ENCODE assay signal across 22 cellular contexts in the genomic region with DNA sequence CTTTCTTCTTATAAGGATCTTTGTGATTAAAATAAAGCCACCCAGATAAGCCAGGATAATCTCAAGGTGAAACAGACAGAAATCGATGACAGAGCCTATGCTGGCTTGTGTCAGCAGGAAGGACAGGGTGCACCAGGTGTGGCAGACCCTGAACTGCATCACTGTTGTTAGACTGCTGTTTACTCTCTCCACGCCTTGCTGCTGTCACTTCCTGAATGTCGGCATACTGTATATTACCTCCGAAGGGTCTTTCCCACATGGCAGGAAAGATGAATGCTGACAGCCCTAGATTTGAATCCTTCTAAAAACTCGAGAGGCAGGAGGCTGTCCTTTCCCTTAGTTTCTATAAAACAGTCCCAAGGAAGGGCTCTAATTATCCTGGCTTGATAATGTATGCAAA. TPM values are rescaled to one million over a fixed set of nuclear protein-coding genes. Genes with fewer than 3 reads are reported as not detected.
A peak's percentile ranks its signal among the peaks of the same experiment; 100 is the strongest.
DNase-seq lines count a peak whose midpoint lies in the region; ATAC-seq and TF ChIP-seq lines count a peak whose summit lies in the region.
"Had no signal": no experiment of that assay in that cellular context is flagged by ENCODE, and none has a peak within 500 bp of the region (broad histone marks: within the 10 kb centered on the region; RNA-seq: fewer than 3 reads in every experiment).

No MANE protein-coding gene starts in this region.

- H3K4me3 ChIP-seq in DOHH2 (ENCODE audit: low read length), result peak overlapping the region; percentile 67
- peak overlapping the region; percentile 4 for H3K4me3 ChIP-seq in OCI-LY1 (ENCODE audit: low read depth, low read length, poor library complexity, severe bottlenecking)
- H3K4me3 ChIP-seq in testis, result no peak overlapping the region
- no peak overlapping the region for H3K4me3 ChIP-seq in vagina

- DNase-seq in left colon (no peak), testis (no peak), vagina (ENCODE audit: extremely low spot score in 2 of 2) (no peak)
- no peak for DNase-seq in stimulated activated CD4-positive, alpha-beta T cell treated with anti-CD3 and anti-CD28 coated beads, Interleukin-1b, Interleukin-23, amount 100 ng/mL, for 48 hours
- DNase-seq: activated CD4-positive, alpha-beta memory T cell treated with anti-CD3 and anti-CD28 coated beads, Interleukin-2, amount 10 ng/mL, durations not matched to agents 7 days and 5 days; activated naive CD4-positive, alpha-beta T cell treated with anti-CD3 and anti-CD28 coated beads, Interleukin-2, amount 10 ng/mL, durations not matched to agents 7 days and 5 days; activated T-cell treated with anti-CD3 and anti-CD28 coated beads, Interleukin-2, amount 50 U/mL, for 24 hours; effector memory CD4-positive, alpha-beta T cell; head of caudate nucleus; IMR-90; mammary epithelial cell; NCI-H2107; nephron progenitor cell; NK-92 treated with Interleukin-12 subunit alpha and Interleukin-12 subunit beta, amount 100 ng/mL, for 24 hours; Right ventricle myocardium superior; stimulated activated CD4-positive, alpha-beta T cell treated with anti-CD3 and anti-CD28 coated beads, Interleukin-4, amount 100 ng/mL, for 24 hours; T-cell had no signal

- H3K36me3 ChIP-seq in DOHH2 (ENCODE audit: control insufficient read depth, low read length), result no peaks in the 10 kb centered on the region
- no peaks in the 10 kb centered on the region for H3K36me3 ChIP-seq in OCI-LY1 (ENCODE audit: insufficient read depth, low read length)
- no peaks in the 10 kb centered on the region for H3K36me3 ChIP-seq in testis (ENCODE audit: low read depth, missing control alignments)
- no peaks in the 10 kb centered on the region for H3K36me3 ChIP-seq in vagina

- H3K9me2 ChIP-seq in DOHH2 (replicated peaks; ENCODE audit: control insufficient read depth, low read length) (no peaks in the 10 kb centered on the region), OCI-LY1 (ENCODE audit: low read depth, low read length) (no peaks in the 10 kb centered on the region)

- TF ChIP-seq CTCF in DOHH2 (IDR thresholded peaks at IDR 0.05; ENCODE audit: low read depth, low read length, poor library complexity, severe bottlenecking) (no peak), OCI-LY1 (IDR thresholded peaks at IDR 0.05; ENCODE audit: low read length) (no peak), testis (IDR thresholded peaks at IDR 0.05) (no peak), vagina (IDR thresholded peaks at IDR 0.05) (no peak)

- H3K79me2 ChIP-seq in DOHH2 (ENCODE audit: control insufficient read depth, low read length) (no peaks in the 10 kb centered on the region), OCI-LY1 (ENCODE audit: insufficient read depth, low read length) (no peaks in the 10 kb centered on the region)

- ATAC-seq in HG03095 (IDR thresholded peaks at IDR 0.05; ENCODE audit: unreplicated experiment) (peak; percentile 17), left colon (peak; percentile 94), HG03139 (IDR thresholded peaks at IDR 0.05; ENCODE audit: unreplicated experiment) (no peak)
- ATAC-seq: T-cell had no signal

- H3F3A ChIP-seq in DOHH2 (ENCODE audit: control insufficient read depth, insufficient read depth), result peaks cover 29% of the 10 kb centered on the region
- H3F3A ChIP-seq in OCI-LY1 (ENCODE audit: insufficient read depth, low read length), result 0 out of 2 replicates have a peak, but pooled peaks cover 3% of the 10 kb centered on the region

- H3K27ac ChIP-seq in DOHH2 (ENCODE audit: low read depth, low read length), result peak overlapping the region; percentile 98
- H3K27ac ChIP-seq in OCI-LY1 (ENCODE audit: low read depth, low read length, poor library complexity, severe bottlenecking), result peak overlapping the region; percentile 98
- no peak overlapping the region for H3K27ac ChIP-seq in testis
- H3K27ac ChIP-seq in vagina, result no peak overlapping the region

- peaks cover 66% of the 10 kb centered on the region for H3K4me1 ChIP-seq in DOHH2 (ENCODE audit: control insufficient read depth, low read length)
- peaks cover 59% of the 10 kb centered on the region for H3K4me1 ChIP-seq in OCI-LY1 (ENCODE audit: insufficient read depth, low read length, severe bottlenecking)
- H3K4me1 ChIP-seq in testis, result peaks cover 3% of the 10 kb centered on the region
- no peaks in the 10 kb centered on the region for H3K4me1 ChIP-seq in vagina

- no peaks in the 10 kb centered on the region for H3K27me3 ChIP-seq in DOHH2 (ENCODE audit: control insufficient read depth, low read length)
- no peaks in the 10 kb centered on the region for H3K27me3 ChIP-seq in OCI-LY1 (ENCODE audit: insufficient read depth, low read length)
- H3K27me3 ChIP-seq in testis, result no peaks in the 10 kb centered on the region
- no peaks in the 10 kb centered on the region for H3K27me3 ChIP-seq in vagina

- H3K9ac ChIP-seq in OCI-LY1 (ENCODE audit: low read length), result peak overlapping the region; percentile 22; the same call in 1 of the 2 replicates

- peak overlapping the region; percentile 20; the same call in 1 of the 2 replicates for H2AFZ ChIP-seq in OCI-LY1 (ENCODE audit: low read length)

- no peaks in the 10 kb centered on the region for H4K20me1 ChIP-seq in DOHH2 (ENCODE audit: control insufficient read depth, insufficient read depth, low read depth, low read length)
- no peaks in the 10 kb centered on the region for H4K20me1 ChIP-seq in OCI-LY1 (ENCODE audit: insufficient read depth, low read length)

- peak overlapping the region; percentile 94 for H3K4me2 ChIP-seq in DOHH2 (ENCODE audit: low read length)
- H3K4me2 ChIP-seq in OCI-LY1 (ENCODE audit: low read length), result peak overlapping the region; percentile 57

- intact Hi-C loops in left colon (cut with DNase I, micrococcal nuclease) (no loop called here), testis (cut with DNase I; ENCODE audit: low total_unique reads) (no loop called here), vagina (cut with DNase I) (no loop called here)

- TF ChIP-seq POLR2A in testis (IDR thresholded peaks at IDR 0.05) (no peak), vagina (IDR thresholded peaks at IDR 0.05) (no peak)

- H3K9me3 ChIP-seq in DOHH2 (ENCODE audit: control insufficient read depth, insufficient read depth, low read length) (no peaks in the 10 kb centered on the region), OCI-LY1 (ENCODE audit: low read length) (no peaks in the 10 kb centered on the region), testis (no peaks in the 10 kb centered on the region), vagina (no peaks in the 10 kb centered on the region)

- WGBS in testis, 2 donors, result 65 to 82% methylated on average over 5 of the region's 5 CpGs

RNA-seq across cellular contexts. Expression of gene TMEM163, which starts 18.9 kb away (rescaled TPM):
- total RNA-seq in left colon (under 1 TPM in 1 of 2 donors, not detected in 1; 0.25 TPM), testis (10 to 100 TPM; 37.3 to 44.3 TPM), vagina (not detected)
- 24.0 TPM for polyA plus RNA-seq in testis (ENCODE audit: insufficient read depth, low read depth, low replicate concordance)
- total RNA-seq: G401, IMR-90, mammary epithelial cell had no signal
- polyA plus RNA-seq: IMR-90 had no signal

Comparison
In these comparisons a context has a peak if more than half of its experiments do, and no peak if none do; other contexts are left out.
1. H3K27ac ChIP-seq: peak in DOHH2 (single experiment) and OCI-LY1 (single experiment); none in testis (0 of 2) and vagina (single experiment).
2. H3K4me3 ChIP-seq: peak in DOHH2 (single experiment) and OCI-LY1 (single experiment); none in testis (0 of 2) and vagina (0 of 2).
3. RNA of gene TMEM163, which starts 18.9 kb away (total RNA-seq): 37.3 to 44.3 TPM in testis; 0.25 TPM in left colon and not detected in vagina (single experiment); every median in the first group is over 10 times any median in the second.